34 cellular contexts compared by ENCODE assay signal in genomic region chr15:49823987-49824538, GRCh38.
"Had no signal": no experiment of that assay in that cellular context is flagged by ENCODE, and none has a peak within 500 bp of the region (broad histone marks: within the 10 kb centered on the region; RNA-seq: fewer than 3 reads in every experiment).

No MANE protein-coding gene starts in this region.

- H3K9me3 ChIP-seq: ascending aorta, body of pancreas, Peyer's patch, SJSA1 had no signal

- DNase-seq: activated CD4-positive, alpha-beta T cell treated with anti-CD3 and anti-CD28 coated beads, Interleukin-2, amount 10 ng/mL, durations not matched to agents 24 days and 14 days; activated CD4-positive, alpha-beta T cell treated with anti-CD3 and anti-CD28 coated beads, Interleukin-2, amount 50 U/mL, for 48 hours; activated CD4-positive, CD25-positive, alpha-beta regulatory T cell treated with anti-CD3 and anti-CD28 coated beads, Interleukin-2, amount 50 U/mL, for 72 hours; activated CD8-positive, alpha-beta memory T cell treated with anti-CD3 and anti-CD28 coated beads, Interleukin-2, amount 10 ng/mL, durations not matched to agents 7 days and 5 days; activated effector memory CD4-positive, alpha-beta T cell treated with Interleukin-2 at 50 U/mL for 16 hours; activated naive CD4-positive, alpha-beta T cell treated with Interleukin-2 at 50 U/mL for 16 hours; activated naive CD8-positive, alpha-beta T cell treated with anti-CD3 and anti-CD28 coated beads, Interleukin-2, amount 50 U/mL, for 24 hours; activated T-cell treated with anti-CD3 and anti-CD28 coated beads, Interleukin-2, amount 50 U/mL, for 24 hours; amniotic stem cell; body of pancreas; central memory CD4-positive, alpha-beta T cell; KG1; MG63; MV-4-11; NCI-H1092 treated with DMSO at 0.1 percent for 48 hours; NCI-H1417 treated with DMSO at 0.1 percent for 48 hours; NCI-H1694; NCI-H2029; NCI-H2107; NCI-H2171 treated with DMSO at 0.1 percent for 48 hours; NCI-H226; NCI-H510A; NCI-H69; NK-92 treated with Interleukin-12 subunit alpha and Interleukin-12 subunit beta, amount 100 ng/mL, for 24 hours; OCI-M1; Peyer's patch; SHP77; T-helper 17 cell; T-helper 9 cell had no signal

- ATAC-seq: activated CD8-positive, alpha-beta memory T cell treated with anti-CD3 and anti-CD28 coated beads, Interleukin-2, amount 10 ng/mL, durations not matched to agents 7 days and 5 days; activated naive CD4-positive, alpha-beta T cell treated with anti-CD3 and anti-CD28 coated beads, Interleukin-2, amount 50 U/mL, for 72 hours; activated naive CD8-positive, alpha-beta T cell treated with anti-CD3 and anti-CD28 coated beads, Interleukin-2, amount 50 U/mL, for 24 hours; body of pancreas; SK-N-SH treated with all-trans-retinoic acid at 6 μM for 48 hours; T-helper 17 cell; WTC11 had no signal

- H3K27ac ChIP-seq: ascending aorta, body of pancreas, Peyer's patch, SJSA1 had no signal

- H3K27me3 ChIP-seq: ascending aorta, body of pancreas, MG63, Peyer's patch, SJSA1 had no signal

- H3K4me3 ChIP-seq: ascending aorta, body of pancreas, MG63, Peyer's patch, SJSA1 had no signal

- H3K36me3 ChIP-seq: ascending aorta, MG63, Peyer's patch, SJSA1 had no signal

- H3K4me1 ChIP-seq: ascending aorta, body of pancreas, Peyer's patch had no signal
